ENCODE assay signal across 8 cellular contexts in genomic region chr9:119169222-119169621, GRCh38.
DNase-seq lines count a peak whose midpoint lies in the region; ATAC-seq, FAIRE-seq and TF ChIP-seq lines count a peak whose summit lies in the region.
"Not testable (repeated sequence)": the region's sequence is repeated elsewhere in the genome, so short reads cannot be mapped to it uniquely, and the experiment has no call there.

No MANE protein-coding gene starts in this region.

- TF ChIP-seq CTCF in mammary epithelial cell (conservative IDR thresholded peaks at IDR 0.05 in 1 of 2, IDR thresholded peaks at IDR 0.05 in 1 of 2; ENCODE audit: extremely low read depth in 1 of 2, insufficient read depth in 1 of 2, low read depth in 1 of 2, low read length in 2 of 2); glutamatergic neuron (IDR thresholded peaks at IDR 0.05; ENCODE audit: partially characterized antibody, unreplicated experiment); HepG2 (CRISPR knock-in tag; IDR thresholded peaks at IDR 0.05); neural progenitor cell (IDR thresholded peaks at IDR 0.05); thyroid gland (IDR thresholded peaks at IDR 0.05): not testable (repeated sequence)

- not testable (repeated sequence) for H3K4me1 ChIP-seq in mammary epithelial cell (ENCODE audit: insufficient read depth, low read length); iPS DF 6.9 (ENCODE audit: control insufficient read depth, insufficient read depth, low read length); HepG2 (ENCODE audit: insufficient read depth, low read length)
- H3K4me1 ChIP-seq in neural progenitor cell, result peaks cover 31% of the 10 kb centered on the region
- H3K4me1 ChIP-seq in thyroid gland, result peaks cover 13 to 15% of the 10 kb centered on the region in 2 donors

- ATAC-seq in HepG2, result not testable (repeated sequence)

- in situ Hi-C loops in mammary epithelial cell (cut with MboI; ENCODE audit: low sequenced_read_pairs in 2 of 2); HepG2 (cut with HindIII; ENCODE audit: extremely low pct_ligation_motif_present, low pct_unique_long_range_greater_than_20kb): not testable (repeated sequence)

- WGBS in mammary epithelial cell (ENCODE audit: low coverage, missing lambda C conversion rate), result 14% methylated on average over 6 of the region's 27 CpGs
- no CpG with 5 or more reads among the region's 27 CpGs for WGBS in iPS DF 6.9 (ENCODE audit: insufficient coverage, insufficient read length)
- 60% methylated on average over 18 of the region's 27 CpGs for WGBS in HepG2 (ENCODE audit: low lambda C conversion rate)
- WGBS in thyroid gland, 2 donors, result 34 to 36% methylated on average over 21 to 25 of the region's 27 CpGs

- dilution Hi-C loops in mammary epithelial cell (cut with HindIII; ENCODE audit: low sequenced_read_pairs), result not testable (repeated sequence)

- not testable (repeated sequence) for H2AFZ ChIP-seq in mammary epithelial cell (ENCODE audit: low read depth, low read length); HepG2 (ENCODE audit: low read length)
- peak overlapping the region; percentile 95 for H2AFZ ChIP-seq in neural progenitor cell (replicated peaks)

- H3K9me3 Mint-ChIP-seq in glutamatergic neuron (ENCODE audit: unreplicated experiment) (peaks cover 10% of the 10 kb centered on the region), neural progenitor cell (peaks cover 10% of the 10 kb centered on the region)

- not testable (repeated sequence) for TF ChIP-seq EP300 in HepG2 (IDR thresholded peaks at IDR 0.05; ENCODE audit: low read depth in 2 of 2, low read length in 2 of 2); HepG2 (CRISPR knock-in tag; IDR thresholded peaks at IDR 0.05; ENCODE audit: borderline replicate concordance)

- DNase-seq in DMS53 (lab: John Stamatoyannopoulos, UW) (peak; percentile 62), NCI-H2171 (lab: John Stamatoyannopoulos, UW) (peak; percentile 69), mammary epithelial cell (peak; percentile 26), glutamatergic neuron (peak; percentile 60), neural progenitor cell (ENCODE audit: low spot score) (peak; percentile 76), thyroid gland (peak; percentile 32 to 41)
- DNase-seq in iPS DF 6.9 (ENCODE audit: low read depth, low spot score); HepG2 (ENCODE audit: low spot score): not testable (repeated sequence)

- H3K79me2 ChIP-seq in mammary epithelial cell (ENCODE audit: insufficient read depth, low read length); HepG2 (ENCODE audit: insufficient read depth, low read length); neural progenitor cell (ENCODE audit: low read depth): not testable (repeated sequence)

- not testable (repeated sequence) for BruUV-seq in mammary epithelial cell (replicated peaks; lab: Mats Ljungman, UMichigan); HepG2 (replicated peaks; lab: Mats Ljungman, UMichigan)

- H3K4me2 ChIP-seq in mammary epithelial cell (ENCODE audit: insufficient read depth, low read depth, low read length); HepG2 (ENCODE audit: low read depth, low read length): not testable (repeated sequence)
- H3K4me2 ChIP-seq in neural progenitor cell, result peak overlapping the region; percentile 74

- POLR2A ChIA-PET in HepG2 (lab: Yijun Ruan, JAX), result not testable (repeated sequence)

- not testable (repeated sequence) for H3K9me3 ChIP-seq in mammary epithelial cell (replicated peaks; ENCODE audit: insufficient read depth, low read length); iPS DF 6.9 (ENCODE audit: control insufficient read depth, insufficient read depth, low read length); neural progenitor cell (ENCODE audit: low read depth); thyroid gland
- H3K9me3 ChIP-seq in HepG2 (ENCODE audit: low read length), result peaks cover 21% of the 10 kb centered on the region

- H3K36me3 ChIP-seq in mammary epithelial cell (ENCODE audit: insufficient read depth, low read length); iPS DF 6.9 (ENCODE audit: control insufficient read depth, insufficient read depth, low read length); HepG2 (replicated peaks in 1 of 2; ENCODE audit: control insufficient read depth in 1 of 2, insufficient read depth in 2 of 2, low read length in 2 of 2); neural progenitor cell; thyroid gland: not testable (repeated sequence)

- TF ChIP-seq RAD21 in HepG2 (CRISPR knock-in tag; IDR thresholded peaks at IDR 0.05), result not testable (repeated sequence)

- H3K27ac ChIP-seq in mammary epithelial cell (ENCODE audit: insufficient read depth, low read depth, low read length); iPS DF 6.9 (ENCODE audit: low read length); HepG2 (ENCODE audit: extremely low read length, insufficient read depth, low read length); thyroid gland: not testable (repeated sequence)
- H3K27ac ChIP-seq in neural progenitor cell, result peak overlapping the region; percentile 49

- not testable (repeated sequence) for H3K27me3 ChIP-seq in mammary epithelial cell (ENCODE audit: insufficient read depth, low read length); iPS DF 6.9 (ENCODE audit: control insufficient read depth, insufficient read depth, low read length); HepG2 (ENCODE audit: control insufficient read depth in 1 of 2, insufficient read depth in 2 of 2, low read length in 2 of 2); neural progenitor cell; thyroid gland

- H3K36me3 Mint-ChIP-seq in glutamatergic neuron (ENCODE audit: unreplicated experiment), result peaks cover 19% of the 10 kb centered on the region
- H3K36me3 Mint-ChIP-seq in neural progenitor cell, result not testable (repeated sequence)

- TF ChIP-seq POLR2A in HepG2 (IDR thresholded peaks at IDR 0.05; ENCODE audit: insufficient read depth in 1 of 2, low read depth in 2 of 2, low read length in 2 of 2); thyroid gland (IDR thresholded peaks at IDR 0.05): not testable (repeated sequence)

- H3K9ac ChIP-seq in mammary epithelial cell (ENCODE audit: insufficient read depth, low read length); HepG2 (ENCODE audit: insufficient read depth, low read depth, low read length); neural progenitor cell: not testable (repeated sequence)

- not testable (repeated sequence) for H4K20me1 ChIP-seq in mammary epithelial cell (ENCODE audit: insufficient read depth, low read length); HepG2 (ENCODE audit: insufficient read depth, low read length); neural progenitor cell (ENCODE audit: low read depth)

- not testable (repeated sequence) for H3K4me3 ChIP-seq in mammary epithelial cell (replicated peaks in 1 of 3; ENCODE audit: insufficient read depth in 1 of 3, low read depth in 2 of 3, low read length in 3 of 3); HepG2 (replicated peaks in 1 of 3; ENCODE audit: insufficient read depth in 1 of 3, low read depth in 2 of 3, low read length in 3 of 3); thyroid gland (replicated peaks in 1 of 3)
- H3K4me3 ChIP-seq in iPS DF 6.9 (ENCODE audit: low read length) (peak overlapping the region; percentile 53; the same call in 1 of the 2 replicates), neural progenitor cell (peak overlapping the region; percentile 40)

- intact Hi-C loops in mammary epithelial cell (cut with micrococcal nuclease); thyroid gland (cut with DNase I): not testable (repeated sequence)
- intact Hi-C loops in HepG2 (cut with micrococcal nuclease; ENCODE audit: unreplicated experiment), result loop anchor here (5.0 kb wide), 1 partner anchor 967 kb away; no protein-coding TSS in a partner anchor

- peak overlapping the region; percentile 98 for H3K27ac Mint-ChIP-seq in glutamatergic neuron (ENCODE audit: unreplicated experiment)
- peak overlapping the region; percentile 60 for H3K27ac Mint-ChIP-seq in neural progenitor cell

- H3K4me3 Mint-ChIP-seq in glutamatergic neuron (ENCODE audit: unreplicated experiment) (peak overlapping the region; percentile 88), neural progenitor cell (peak overlapping the region; percentile 81)

- not testable (repeated sequence) for H3K4me1 Mint-ChIP-seq in glutamatergic neuron (ENCODE audit: low read depth, unreplicated experiment)
- peaks cover 19% of the 10 kb centered on the region for H3K4me1 Mint-ChIP-seq in neural progenitor cell

- CTCF ChIA-PET in mammary epithelial cell (lab: Charles Lee; ENCODE audit: low non-redundant PET); HepG2 (lab: Yijun Ruan, JAX; ENCODE audit: low intra/inter-chr PET ratio, low total read pairs): not testable (repeated sequence)

- not testable (repeated sequence) for FAIRE-seq in HepG2 (lab: Jason Lieb, UNC)

- H3F3A ChIP-seq in neural progenitor cell (ENCODE audit: low read depth), result not testable (repeated sequence)

- H3K27me3 Mint-ChIP-seq in glutamatergic neuron (ENCODE audit: unreplicated experiment); neural progenitor cell (ENCODE audit: insufficient read depth, low read depth): not testable (repeated sequence)
